In the genomic region with DNA sequence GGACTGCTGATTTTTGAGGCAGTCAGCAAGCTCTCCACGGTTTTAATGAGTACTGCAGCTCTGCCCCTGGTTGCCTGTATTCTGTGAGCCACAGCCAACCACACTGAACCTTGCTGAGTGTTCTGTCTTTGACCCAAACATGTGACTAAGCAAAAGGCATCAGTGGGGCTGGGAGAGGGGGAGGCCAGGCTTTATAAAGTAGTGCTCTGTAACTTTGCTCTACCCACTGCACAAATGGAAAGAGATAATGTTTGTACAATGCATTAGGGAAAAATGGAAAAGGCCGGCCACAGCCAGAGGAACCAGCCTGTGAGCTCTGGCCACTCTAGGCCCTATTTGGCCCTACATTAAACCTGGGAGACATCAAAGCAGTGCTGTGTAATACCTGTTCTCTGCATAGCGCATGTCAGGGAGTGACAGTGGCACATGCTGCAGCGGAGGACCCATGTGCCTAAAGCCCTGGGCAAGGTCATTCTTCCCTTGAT, we compare ENCODE assay signal across 15 cellular contexts.
"Had no signal": no experiment of that assay in that cellular context is flagged by ENCODE, and none has a peak within 500 bp of the region (broad histone marks: within the 10 kb centered on the region; RNA-seq: fewer than 3 reads in every experiment).

No MANE protein-coding gene starts in this region.

- H3K27me3 ChIP-seq: transverse colon had no signal

- DNase-seq: activated CD4-positive, alpha-beta T cell treated with anti-CD3 and anti-CD28 coated beads, Interleukin-2, amount 50 U/mL, for 48 hours; activated CD4-positive, CD25-positive, alpha-beta regulatory T cell treated with anti-CD3 and anti-CD28 coated beads, Interleukin-2, amount 50 U/mL, for 72 hours; activated naive CD4-positive, alpha-beta T cell treated with anti-CD3 and anti-CD28 coated beads for 36 hours; activated T-cell treated with anti-CD3 and anti-CD28 coated beads, Interleukin-2, amount 50 U/mL, for 1 hour; hippocampal formation; nucleus accumbens; stimulated activated CD4-positive, alpha-beta T cell treated with anti-CD3 and anti-CD28 coated beads, Interleukin-2, amount 100 ng/mL, for 48 hours; stimulated activated naive CD4-positive, alpha-beta T cell; T-cell; T-helper 9 cell; transverse colon had no signal

- H3K4me3 ChIP-seq: prostate gland, transverse colon had no signal

- ATAC-seq: esophagus mucosa; natural killer cell treated with Interleukin-12 subunit alpha and Interleukin-12 subunit beta and Interleukin-15 and Interleukin-18, amount 100 ng/mL, for 72 hours; T-cell had no signal

- H3K36me3 Mint-ChIP-seq: natural killer cell treated with Interleukin-12 subunit alpha and Interleukin-12 subunit beta and Interleukin-15 and Interleukin-18, amount 100 ng/mL, for 72 hours; T-cell had no signal

- H3K4me3 Mint-ChIP-seq: activated naive CD4-positive, alpha-beta T cell treated with anti-CD3 and anti-CD28 coated beads for 36 hours; natural killer cell treated with Interleukin-12 subunit alpha and Interleukin-12 subunit beta and Interleukin-15 and Interleukin-18, amount 100 ng/mL, for 72 hours; T-cell had no signal

- H3K9me3 ChIP-seq: prostate gland, transverse colon had no signal

- H3K27ac ChIP-seq: prostate gland, transverse colon had no signal

- H3K36me3 ChIP-seq: prostate gland, transverse colon had no signal

- H3K9me3 Mint-ChIP-seq: activated naive CD4-positive, alpha-beta T cell treated with anti-CD3 and anti-CD28 coated beads for 36 hours; activated T-helper 2 cell treated with anti-CD3 and anti-CD28 coated beads, Interferon-gamma antibody, Interleukin-2, Interleukin-4, amounts not matched to agents 10 μg/mL and 5 μg/mL and 100 μg/mL, durations not matched to agents 14 hours and 24 hours and 36 hours; natural killer cell treated with Interleukin-12 subunit alpha and Interleukin-12 subunit beta and Interleukin-15 and Interleukin-18, amount 100 ng/mL, for 72 hours; T-cell had no signal

- H3K4me1 ChIP-seq: prostate gland, transverse colon had no signal

- H3K27ac Mint-ChIP-seq: activated naive CD4-positive, alpha-beta T cell treated with anti-CD3 and anti-CD28 coated beads for 36 hours; activated T-helper 2 cell treated with anti-CD3 and anti-CD28 coated beads, Interferon-gamma antibody, Interleukin-2, Interleukin-4, amounts not matched to agents 10 μg/mL and 5 μg/mL and 100 μg/mL, durations not matched to agents 14 hours and 24 hours and 36 hours; natural killer cell treated with Interleukin-12 subunit alpha and Interleukin-12 subunit beta and Interleukin-15 and Interleukin-18, amount 100 ng/mL, for 72 hours; T-cell had no signal

- H3K27me3 Mint-ChIP-seq: natural killer cell treated with Interleukin-12 subunit alpha and Interleukin-12 subunit beta and Interleukin-15 and Interleukin-18, amount 100 ng/mL, for 72 hours had no signal
